8 cellular contexts compared by ENCODE assay signal in the genomic region with DNA sequence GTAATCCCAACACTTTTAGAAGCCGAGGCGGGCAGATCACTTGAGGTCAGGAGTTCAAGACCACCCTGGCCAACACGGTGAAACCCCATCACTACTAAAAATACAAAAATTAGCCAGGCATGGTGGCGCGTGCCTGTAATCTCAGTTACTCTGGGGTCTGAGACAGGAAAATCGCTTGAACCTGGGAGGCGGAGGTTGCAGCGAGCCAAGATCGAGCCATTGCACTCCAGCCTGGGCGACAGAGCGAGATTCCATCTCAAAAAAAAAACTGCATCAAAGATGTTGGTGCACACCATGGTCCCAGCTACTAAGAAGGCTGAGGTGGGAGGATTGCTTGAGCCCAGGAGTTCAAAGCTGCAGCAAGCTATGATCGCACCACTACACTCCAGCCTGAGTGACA. TPM values are rescaled to one million over a fixed set of nuclear protein-coding genes. Genes with fewer than 3 reads are reported as not detected.
DNase-seq lines count a peak whose midpoint lies in the region; ATAC-seq and TF ChIP-seq lines count a peak whose summit lies in the region.
"Not testable (repeated sequence)": the region's sequence is repeated elsewhere in the genome, so short reads cannot be mapped to it uniquely, and the experiment has no call there.

No MANE protein-coding gene starts in this region.

- CTCF ChIA-PET in activated CD8-positive, alpha-beta T cell treated with anti-CD3 and anti-CD28 coated beads, Interleukin-2, amount 10 ng/mL, durations not matched to agents 7 days and 5 days (lab: Charles Lee), result interaction anchor here (4.0 kb wide), 1 partner anchor 52 kb away, joined by 53 read pairs; the partner anchor contains the start of gene ITPK1

- POLR2A ChIA-PET in activated CD8-positive, alpha-beta T cell treated with anti-CD3 and anti-CD28 coated beads, Interleukin-2, amount 10 ng/mL, durations not matched to agents 7 days and 5 days (lab: Charles Lee); activated naive CD8-positive, alpha-beta T cell treated with anti-CD3 and anti-CD28 coated beads, Interleukin-2, amount 10 ng/mL, durations not matched to agents 7 days and 5 days (lab: Charles Lee): not testable (repeated sequence)

- not testable (repeated sequence) for H3K36me3 Mint-ChIP-seq in IgD-negative memory B cell; activated naive CD8-positive, alpha-beta T cell treated with anti-CD3 and anti-CD28 coated beads, Interleukin-2, amount 10 ng/mL, durations not matched to agents 7 days and 5 days; natural killer cell
- peaks cover 34% of the 10 kb centered on the region for H3K36me3 Mint-ChIP-seq in activated CD8-positive, alpha-beta T cell treated with anti-CD3 and anti-CD28 coated beads, Interleukin-2, amount 10 ng/mL, durations not matched to agents 7 days and 5 days (ENCODE audit: low read depth)

- H3K36me3 ChIP-seq in BLaER1 treated with 17β-estradiol and CSF1 and Interleukin-3, amounts not matched to agents 10 nM and 100 nM, result peaks cover 0 to 13% (median 0%) of the 10 kb centered on the region in 11 experiments; a peak in 7 of 22 replicates
- not testable (repeated sequence) for H3K36me3 ChIP-seq in left ventricle myocardium inferior, sigmoid colon, tibial nerve

- not testable (repeated sequence) for H3K9me3 ChIP-seq in BLaER1 treated with 17β-estradiol and CSF1 and Interleukin-3, amounts not matched to agents 10 nM and 100 nM (replicated peaks in 1 of 11); left ventricle myocardium inferior (replicated peaks); sigmoid colon; tibial nerve

- H3K27me3 Mint-ChIP-seq in IgD-negative memory B cell; activated CD8-positive, alpha-beta T cell treated with anti-CD3 and anti-CD28 coated beads, Interleukin-2, amount 10 ng/mL, durations not matched to agents 7 days and 5 days (ENCODE audit: low read depth); activated naive CD8-positive, alpha-beta T cell treated with anti-CD3 and anti-CD28 coated beads, Interleukin-2, amount 10 ng/mL, durations not matched to agents 7 days and 5 days; natural killer cell (ENCODE audit: low read depth in 2 of 2): not testable (repeated sequence)

- not testable (repeated sequence) for H3K27me3 ChIP-seq in BLaER1 treated with 17β-estradiol and CSF1 and Interleukin-3, amounts not matched to agents 10 nM and 100 nM; left ventricle myocardium inferior (ENCODE audit: low read depth); sigmoid colon; tibial nerve

- H3K27ac ChIP-seq in BLaER1 treated with 17β-estradiol and CSF1 and Interleukin-3, amounts not matched to agents 10 nM and 100 nM, result peak overlapping the region in 5 of 11 experiments; percentile 28 to 48 (median 42); a peak in 7 of 22 replicates
- peak overlapping the region; percentile 78 for H3K27ac ChIP-seq in left ventricle myocardium inferior (replicated peaks)
- H3K27ac ChIP-seq in sigmoid colon, result peak overlapping the region; percentile 72 to 90 (median 86)
- H3K27ac ChIP-seq in tibial nerve, result peak overlapping the region in 3 of 4 donors; percentile 31 to 77 (median 36)

- not testable (repeated sequence) for DNase-seq in activated CD8-positive, alpha-beta T cell treated with anti-CD3 and anti-CD28 coated beads, Interleukin-2, amount 10 ng/mL, durations not matched to agents 7 days and 5 days; activated naive CD8-positive, alpha-beta T cell treated with anti-CD3 and anti-CD28 coated beads, Interleukin-2, amount 10 ng/mL, durations not matched to agents 7 days and 5 days; left ventricle myocardium inferior; natural killer cell; sigmoid colon; tibial nerve (ENCODE audit: low spot score in 2 of 2)

- not testable (repeated sequence) for TF ChIP-seq EP300 in sigmoid colon (IDR thresholded peaks at IDR 0.05); tibial nerve (IDR thresholded peaks at IDR 0.05)

- H3K4me1 ChIP-seq in BLaER1 treated with 17β-estradiol and CSF1 and Interleukin-3, amounts not matched to agents 10 nM and 100 nM, result peaks cover 68 to 83% (median 80%) of the 10 kb centered on the region in 10 experiments
- H3K4me1 ChIP-seq in left ventricle myocardium inferior (peaks cover 85% of the 10 kb centered on the region), sigmoid colon (peaks cover 0 to 80% (median 79%) of the 10 kb centered on the region in 4 donors), tibial nerve (peaks cover under 1 to 79% (median 43%) of the 10 kb centered on the region in 4 donors)

- ATAC-seq in activated CD8-positive, alpha-beta T cell treated with anti-CD3 and anti-CD28 coated beads, Interleukin-2, amount 10 ng/mL, durations not matched to agents 7 days and 5 days; activated naive CD8-positive, alpha-beta T cell treated with anti-CD3 and anti-CD28 coated beads, Interleukin-2, amount 10 ng/mL, durations not matched to agents 7 days and 5 days (ENCODE audit: low read depth); natural killer cell: not testable (repeated sequence)

- not testable (repeated sequence) for H3K4me3 ChIP-seq in BLaER1 treated with 17β-estradiol and CSF1 and Interleukin-3, amounts not matched to agents 10 nM and 100 nM; left ventricle myocardium inferior; sigmoid colon; tibial nerve

- H3K27ac Mint-ChIP-seq in IgD-negative memory B cell, result peak overlapping the region in 2 of 3 donors; percentile 5
- peak overlapping the region; percentile 7 for H3K27ac Mint-ChIP-seq in activated CD8-positive, alpha-beta T cell treated with anti-CD3 and anti-CD28 coated beads, Interleukin-2, amount 10 ng/mL, durations not matched to agents 7 days and 5 days
- H3K27ac Mint-ChIP-seq in activated naive CD8-positive, alpha-beta T cell treated with anti-CD3 and anti-CD28 coated beads, Interleukin-2, amount 10 ng/mL, durations not matched to agents 7 days and 5 days, result peak overlapping the region; percentile 93
- peak overlapping the region; percentile 66 to 71 for H3K27ac Mint-ChIP-seq in natural killer cell

- TF ChIP-seq CTCF in left ventricle myocardium inferior (IDR thresholded peaks at IDR 0.05; ENCODE audit: borderline replicate concordance); natural killer cell (IDR thresholded peaks at IDR 0.05); sigmoid colon (IDR thresholded peaks at IDR 0.05); tibial nerve (IDR thresholded peaks at IDR 0.05): not testable (repeated sequence)

- H3K9ac ChIP-seq in BLaER1 treated with 17β-estradiol and CSF1 and Interleukin-3, amounts not matched to agents 10 nM and 100 nM, result not testable (repeated sequence)

- not testable (repeated sequence) for H3K9me3 Mint-ChIP-seq in IgD-negative memory B cell; activated CD8-positive, alpha-beta T cell treated with anti-CD3 and anti-CD28 coated beads, Interleukin-2, amount 10 ng/mL, durations not matched to agents 7 days and 5 days (ENCODE audit: insufficient read depth); activated naive CD8-positive, alpha-beta T cell treated with anti-CD3 and anti-CD28 coated beads, Interleukin-2, amount 10 ng/mL, durations not matched to agents 7 days and 5 days; natural killer cell

- peaks cover 38 to 50% (median 43%) of the 10 kb centered on the region in 3 donors for H3K4me1 Mint-ChIP-seq in IgD-negative memory B cell
- H3K4me1 Mint-ChIP-seq in activated CD8-positive, alpha-beta T cell treated with anti-CD3 and anti-CD28 coated beads, Interleukin-2, amount 10 ng/mL, durations not matched to agents 7 days and 5 days (ENCODE audit: low read depth), result peaks cover 73% of the 10 kb centered on the region
- peaks cover 56% of the 10 kb centered on the region for H3K4me1 Mint-ChIP-seq in activated naive CD8-positive, alpha-beta T cell treated with anti-CD3 and anti-CD28 coated beads, Interleukin-2, amount 10 ng/mL, durations not matched to agents 7 days and 5 days
- H3K4me1 Mint-ChIP-seq in natural killer cell, result peaks cover 49 to 61% of the 10 kb centered on the region in 2 donors

- H3K4me3 Mint-ChIP-seq in IgD-negative memory B cell; activated CD8-positive, alpha-beta T cell treated with anti-CD3 and anti-CD28 coated beads, Interleukin-2, amount 10 ng/mL, durations not matched to agents 7 days and 5 days; activated naive CD8-positive, alpha-beta T cell treated with anti-CD3 and anti-CD28 coated beads, Interleukin-2, amount 10 ng/mL, durations not matched to agents 7 days and 5 days: not testable (repeated sequence)
- peak overlapping the region; percentile 29 for H3K4me3 Mint-ChIP-seq in natural killer cell

- peak overlapping the region; percentile 24 to 79 (median 60); a peak in 19 of 22 replicates for H3K4me2 ChIP-seq in BLaER1 treated with 17β-estradiol and CSF1 and Interleukin-3, amounts not matched to agents 10 nM and 100 nM

- intact Hi-C loops in left ventricle myocardium inferior (cut with micrococcal nuclease); natural killer cell (cut with micrococcal nuclease): not testable (repeated sequence)
- intact Hi-C loops in sigmoid colon (cut with DNase I), result loop anchor here (5.0 to 10.0 kb wide), 2 partner anchors 90 to 923 kb away; no protein-coding TSS in a partner anchor

- H4K20me1 ChIP-seq in BLaER1 treated with 17β-estradiol and CSF1 and Interleukin-3, amounts not matched to agents 10 nM and 100 nM, result peaks cover 11 to 78% (median 36%) of the 10 kb centered on the region in 11 experiments; a peak in 19 of 22 replicates

- not testable (repeated sequence) for TF ChIP-seq POLR2A in sigmoid colon (IDR thresholded peaks at IDR 0.05); tibial nerve (IDR thresholded peaks at IDR 0.05)

- WGBS in sigmoid colon, 2 donors, result 85 to 93% methylated on average over 12 of the region's 12 CpGs
- 81 to 87% methylated on average over 12 of the region's 12 CpGs for WGBS in tibial nerve, 2 donors

RNA-seq across cellular contexts. Expression of gene ITPK1, which starts 53.7 kb away (rescaled TPM):
- polyA plus RNA-seq in IgD-negative memory B cell (43.1 TPM), sigmoid colon (10 to 100 TPM; 55.3 to 75.4 (median 71.2) TPM)
- 100 to 1,000 TPM; 103 to 107 TPM for total RNA-seq in activated CD8-positive, alpha-beta T cell treated with anti-CD3 and anti-CD28 coated beads, Interleukin-2, amount 10 ng/mL, durations not matched to agents 7 days and 5 days
- total RNA-seq in activated naive CD8-positive, alpha-beta T cell treated with anti-CD3 and anti-CD28 coated beads, Interleukin-2, amount 10 ng/mL, durations not matched to agents 7 days and 5 days, result 10 to 100 TPM; 89.5 to 94.1 TPM
- total RNA-seq in left ventricle myocardium inferior (112 TPM), natural killer cell (10 to 100 TPM; 73.2 to 74.8 (median 74.4) TPM), sigmoid colon (10 to 100 TPM; 39.8 to 68.8 (median 54.3) TPM), tibial nerve (100 to 1,000 TPM in 1 of 4 donors, 10 to 100 TPM in 3; 67.4 to 121 (median 92.5) TPM)

Comparison
In these comparisons a context has a peak if more than half of its experiments do, and no peak if none do; other contexts are left out.
1. H3K27ac Mint-ChIP-seq: peak in every context shown above with its lines; median percentile 93 in activated naive CD8-positive, alpha-beta T cell treated with anti-CD3 and anti-CD28 coated beads, Interleukin-2, amount 10 ng/mL, durations not matched to agents 7 days and 5 days; 68 in natural killer cell; 7 in activated CD8-positive, alpha-beta T cell treated with anti-CD3 and anti-CD28 coated beads, Interleukin-2, amount 10 ng/mL, durations not matched to agents 7 days and 5 days; 5 in IgD-negative memory B cell.